ENCODE assay signal across 13 cellular contexts in genomic region chr22:36860017-36860416, GRCh38. TPM values are rescaled to one million over a fixed set of nuclear protein-coding genes. Genes with fewer than 3 reads are reported as not detected.
DNase-seq lines count a peak whose midpoint lies in the region; TF ChIP-seq lines count a peak whose summit lies in the region.
"Had no signal": no experiment of that assay in that cellular context is flagged by ENCODE, and none has a peak within 500 bp of the region (broad histone marks: within the 10 kb centered on the region; RNA-seq: fewer than 3 reads in every experiment).

No MANE protein-coding gene starts in this region.

- peak overlapping the region; percentile 80 to 92 for H3K4me3 ChIP-seq in neutrophil (ENCODE audit: low read depth in 1 of 2, low read length in 1 of 2)

- no peaks in the 10 kb centered on the region for H3K27me3 ChIP-seq in neutrophil

- intact Hi-C loops in activated T-helper 2 cell treated with anti-CD3 and anti-CD28 coated beads, Interferon-gamma antibody, Interleukin-2, Interleukin-4, amounts not matched to agents 10 μg/mL and 5 μg/mL and 100 μg/mL, durations not matched to agents 14 hours and 24 hours and 36 hours (cut with micrococcal nuclease): loop anchor here (2.0 to 5.0 kb wide), 4 partner anchors 25 to 313 kb away; no protein-coding TSS in a partner anchor

- DNase-seq in GM10248 (ENCODE audit: extremely low spot score) (no peak), HFFc6 (peak; percentile 6), NOMO-1 treated with DMSO at 0.1 percent for 48 hours (lab: John Stamatoyannopoulos, UW; ENCODE audit: unreplicated experiment) (no peak), NCI-H510A (lab: John Stamatoyannopoulos, UW) (no peak), 8988T (no peak)
- no peak for DNase-seq in activated T-helper 2 cell treated with anti-CD3 and anti-CD28 coated beads, Interferon-gamma antibody, Interleukin-2, Interleukin-4, amounts not matched to agents 10 μg/mL and 5 μg/mL and 100 μg/mL, durations not matched to agents 14 hours and 24 hours and 36 hours (ENCODE audit: low spot score)
- DNase-seq: activated T-cell treated with anti-CD3 and anti-CD28 coated beads, Interleukin-2, amount 50 U/mL, for 1 hour; NCI-H2107; stimulated activated naive CD4-positive, alpha-beta T cell; T1000 had no signal

- POLR2A ChIA-PET in GM10248 (lab: Yijun Ruan, JAX): no interaction called here

- peak overlapping the region; percentile 95 for H3K27ac ChIP-seq in neutrophil

- CTCF ChIA-PET in GM10248 (lab: Yijun Ruan, JAX): interaction anchor here (1.0 to 11.4 kb wide), 14 partner anchors 11 to 313 kb away, joined by 3 to 118 read pairs (median 5); partner anchors contain the start of gene CSF2RB

- H3K4me1 ChIP-seq in neutrophil (ENCODE audit: control insufficient read depth in 1 of 2, insufficient read depth in 1 of 2, low read depth in 1 of 2, low read length in 1 of 2): peaks cover 88 to 95% of the 10 kb centered on the region in 2 experiments

- peaks cover 8% of the 10 kb centered on the region for H3K4me1 Mint-ChIP-seq in HFFc6 (ENCODE audit: low read depth)
- H3K4me1 Mint-ChIP-seq in activated T-helper 2 cell treated with anti-CD3 and anti-CD28 coated beads, Interferon-gamma antibody, Interleukin-2, Interleukin-4, amounts not matched to agents 10 μg/mL and 5 μg/mL and 100 μg/mL, durations not matched to agents 14 hours and 24 hours and 36 hours (ENCODE audit: low read depth): peaks cover 57% of the 10 kb centered on the region

- H3K9me3 ChIP-seq in neutrophil: no peaks in the 10 kb centered on the region
- H3K9me3 ChIP-seq: left lung had no signal

- H3K9me3 Mint-ChIP-seq in HFFc6: no peaks in the 10 kb centered on the region
- no peaks in the 10 kb centered on the region for H3K9me3 Mint-ChIP-seq in activated T-helper 2 cell treated with anti-CD3 and anti-CD28 coated beads, Interferon-gamma antibody, Interleukin-2, Interleukin-4, amounts not matched to agents 10 μg/mL and 5 μg/mL and 100 μg/mL, durations not matched to agents 14 hours and 24 hours and 36 hours

- peaks cover 23% of the 10 kb centered on the region for H3K27me3 Mint-ChIP-seq in HFFc6 (ENCODE audit: insufficient read depth)
- no peaks in the 10 kb centered on the region for H3K27me3 Mint-ChIP-seq in activated T-helper 2 cell treated with anti-CD3 and anti-CD28 coated beads, Interferon-gamma antibody, Interleukin-2, Interleukin-4, amounts not matched to agents 10 μg/mL and 5 μg/mL and 100 μg/mL, durations not matched to agents 14 hours and 24 hours and 36 hours (ENCODE audit: low read depth)

- H3K27ac Mint-ChIP-seq in HFFc6: no peak overlapping the region
- peak overlapping the region; percentile 99 for H3K27ac Mint-ChIP-seq in activated T-helper 2 cell treated with anti-CD3 and anti-CD28 coated beads, Interferon-gamma antibody, Interleukin-2, Interleukin-4, amounts not matched to agents 10 μg/mL and 5 μg/mL and 100 μg/mL, durations not matched to agents 14 hours and 24 hours and 36 hours

- H3K36me3 Mint-ChIP-seq in HFFc6 (ENCODE audit: low read depth): no peaks in the 10 kb centered on the region
- peaks cover 7% of the 10 kb centered on the region for H3K36me3 Mint-ChIP-seq in activated T-helper 2 cell treated with anti-CD3 and anti-CD28 coated beads, Interferon-gamma antibody, Interleukin-2, Interleukin-4, amounts not matched to agents 10 μg/mL and 5 μg/mL and 100 μg/mL, durations not matched to agents 14 hours and 24 hours and 36 hours (ENCODE audit: low read depth)

- H3K36me3 ChIP-seq in neutrophil: peaks cover 18% of the 10 kb centered on the region

- H3K4me3 Mint-ChIP-seq in HFFc6: no peak overlapping the region
- peak overlapping the region; percentile 71 for H3K4me3 Mint-ChIP-seq in activated T-helper 2 cell treated with anti-CD3 and anti-CD28 coated beads, Interferon-gamma antibody, Interleukin-2, Interleukin-4, amounts not matched to agents 10 μg/mL and 5 μg/mL and 100 μg/mL, durations not matched to agents 14 hours and 24 hours and 36 hours (ENCODE audit: low read depth)

- TF ChIP-seq CTCF in GM10248 (IDR thresholded peaks at IDR 0.05; ENCODE audit: control extremely low read depth, extremely low read depth, low read depth, missing control alignments) (peak; percentile 7), HFFc6 (IDR thresholded peaks at IDR 0.05) (peak; percentile 28; the same call in 1 of the 2 replicates), neutrophil (IDR thresholded peaks at IDR 0.05) (no peak)

RNA-seq across cellular contexts. Expression of gene NCF4, which starts 0.8 kb away (rescaled TPM):
- not detected for total RNA-seq in HFFc6 (2021; fragmentation: NEBNext Ultra II Directional; extraction: Animal tissue kit (Norgen Biotek cat#: 25700))
- total RNA-seq in activated T-helper 2 cell treated with anti-CD3 and anti-CD28 coated beads, Interferon-gamma antibody, Interleukin-2, Interleukin-4, amounts not matched to agents 10 μg/mL and 5 μg/mL and 100 μg/mL, durations not matched to agents 14 hours and 24 hours and 36 hours: 15.7 and 18.8 TPM in 2 replicates
- total RNA-seq: osteocyte had no signal

RNA-seq across cellular contexts. Expression of gene PVALB, which starts 43.2 kb away (rescaled TPM):
- total RNA-seq in HFFc6 (2021; fragmentation: NEBNext Ultra II Directional; extraction: Animal tissue kit (Norgen Biotek cat#: 25700)): not detected
- total RNA-seq in activated T-helper 2 cell treated with anti-CD3 and anti-CD28 coated beads, Interferon-gamma antibody, Interleukin-2, Interleukin-4, amounts not matched to agents 10 μg/mL and 5 μg/mL and 100 μg/mL, durations not matched to agents 14 hours and 24 hours and 36 hours: not detected in 2 replicates
- total RNA-seq: osteocyte had no signal

RNA-seq across cellular contexts. Expression of gene CSF2RB, which starts 53.4 kb away (rescaled TPM):
- total RNA-seq in HFFc6 (2021; fragmentation: NEBNext Ultra II Directional; extraction: Animal tissue kit (Norgen Biotek cat#: 25700)): 1 to 10 TPM in 5 of 6 experiments, under 1 TPM in 1; 0.76 to 3.2 (median 2.4) TPM
- 4.6 and 4.9 TPM in 2 replicates for total RNA-seq in activated T-helper 2 cell treated with anti-CD3 and anti-CD28 coated beads, Interferon-gamma antibody, Interleukin-2, Interleukin-4, amounts not matched to agents 10 μg/mL and 5 μg/mL and 100 μg/mL, durations not matched to agents 14 hours and 24 hours and 36 hours
- total RNA-seq: osteocyte had no signal

Comparison
In these comparisons a context has a peak if more than half of its experiments do, and no peak if none do; other contexts are left out.
1. RNA of gene NCF4, which starts 0.8 kb away (total RNA-seq): 15.7 to 18.8 TPM in activated T-helper 2 cell treated with anti-CD3 and anti-CD28 coated beads, Interferon-gamma antibody, Interleukin-2, Interleukin-4, amounts not matched to agents 10 μg/mL and 5 μg/mL and 100 μg/mL, durations not matched to agents 14 hours and 24 hours and 36 hours; not detected in HFFc6; every median in the first group is over 10 times any median in the second.